Comparison of ENCODE assay signal across 18 cellular contexts in genomic region chr16:87698676-87699179, GRCh38.
DNase-seq lines count a peak whose midpoint lies in the region; ATAC-seq and TF ChIP-seq lines count a peak whose summit lies in the region.
"Had no signal": no experiment of that assay in that cellular context is flagged by ENCODE, and none has a peak within 500 bp of the region (broad histone marks: within the 10 kb centered on the region; RNA-seq: fewer than 3 reads in every experiment).

No MANE protein-coding gene starts in this region.

- H3K4me3 ChIP-seq in left ventricle myocardium inferior, result no peak overlapping the region
- H3K4me3 ChIP-seq: left lung, MG63, psoas muscle, SK-N-MC had no signal

- H3K27me3 ChIP-seq in left ventricle myocardium inferior (ENCODE audit: low read depth), result no peaks in the 10 kb centered on the region
- H3K27me3 ChIP-seq: left lung, MG63 had no signal

- H3K36me3 ChIP-seq in left ventricle myocardium inferior, result peaks cover 10% of the 10 kb centered on the region
- H3K36me3 ChIP-seq: MG63 had no signal

- intact Hi-C loops in natural killer cell (cut with micrococcal nuclease), result no loop called here
- intact Hi-C loops in left ventricle myocardium inferior (cut with micrococcal nuclease), result no loop called here

- TF ChIP-seq CTCF in natural killer cell (IDR thresholded peaks at IDR 0.05) (no peak), left ventricle myocardium inferior (IDR thresholded peaks at IDR 0.05; ENCODE audit: borderline replicate concordance) (no peak)

- peaks cover 27 to 29% of the 10 kb centered on the region in 2 donors for H3K4me1 Mint-ChIP-seq in natural killer cell treated with Interleukin-12 subunit alpha and Interleukin-12 subunit beta and Interleukin-15 and Interleukin-18, amount 100 ng/mL, for 72 hours (ENCODE audit: low read depth in 2 of 2)
- H3K4me1 Mint-ChIP-seq in natural killer cell, result peaks cover 42% of the 10 kb centered on the region in 2 donors
- peaks cover 9% of the 10 kb centered on the region for H3K4me1 Mint-ChIP-seq in activated T-helper 17 cell treated with anti-CD3 and anti-CD28 coated beads, Interleukin-2, amount 50 U/mL, for 72 hours
- H3K4me1 Mint-ChIP-seq in stimulated activated naive B cell treated with anti-CD40 and anti-IgM and Interleukin-4, amounts not matched to agents 10 μg/mL and 1 μg/mL and 100 μg/mL, for 72 hours, result peaks cover 45 to 61% of the 10 kb centered on the region in 2 donors
- H3K4me1 Mint-ChIP-seq: endodermal cell had no signal

- no peak overlapping the region for H3K27ac ChIP-seq in left ventricle myocardium inferior (replicated peaks)
- H3K27ac ChIP-seq: left lung, psoas muscle, SK-N-MC had no signal

- no peak for DNase-seq in natural killer cell treated with Interleukin-12 subunit alpha and Interleukin-12 subunit beta and Interleukin-15 and Interleukin-18, amount 100 ng/mL, for 72 hours (ENCODE audit: low spot score)
- no peak for DNase-seq in natural killer cell
- DNase-seq in stimulated activated naive B cell treated with anti-CD40 and anti-IgM and Interleukin-4, amounts not matched to agents 10 μg/mL and 1 μg/mL and 100 μg/mL, for 72 hours, result peak; percentile 27
- DNase-seq in left ventricle myocardium inferior, result no peak
- DNase-seq in NCI-H2227 treated with DMSO at 0.1 percent for 48 hours (lab: John Stamatoyannopoulos, UW), result no peak
- DNase-seq in midbrain (lab: John Stamatoyannopoulos, UW), result no peak
- DNase-seq: amygdala, cerebellar nuclear complex, endodermal cell, GOT3, left lung, MG63, NCI-H1930, NCI-H510A treated with DMSO at 0.1 percent for 48 hours, psoas muscle had no signal

- no peaks in the 10 kb centered on the region for H3K9me3 Mint-ChIP-seq in natural killer cell treated with Interleukin-12 subunit alpha and Interleukin-12 subunit beta and Interleukin-15 and Interleukin-18, amount 100 ng/mL, for 72 hours
- no peaks in the 10 kb centered on the region for H3K9me3 Mint-ChIP-seq in natural killer cell
- H3K9me3 Mint-ChIP-seq in activated T-helper 17 cell treated with anti-CD3 and anti-CD28 coated beads, Interleukin-2, amount 50 U/mL, for 72 hours, result no peaks in the 10 kb centered on the region
- H3K9me3 Mint-ChIP-seq in stimulated activated naive B cell treated with anti-CD40 and anti-IgM and Interleukin-4, amounts not matched to agents 10 μg/mL and 1 μg/mL and 100 μg/mL, for 72 hours, result no peaks in the 10 kb centered on the region
- H3K9me3 Mint-ChIP-seq: endodermal cell had no signal

- peak overlapping the region in 1 of 2 donors; percentile 64 for H3K27ac Mint-ChIP-seq in natural killer cell treated with Interleukin-12 subunit alpha and Interleukin-12 subunit beta and Interleukin-15 and Interleukin-18, amount 100 ng/mL, for 72 hours
- H3K27ac Mint-ChIP-seq in natural killer cell, result peak overlapping the region in 1 of 2 donors; percentile 54
- peak overlapping the region; percentile 81 for H3K27ac Mint-ChIP-seq in activated T-helper 17 cell treated with anti-CD3 and anti-CD28 coated beads, Interleukin-2, amount 50 U/mL, for 72 hours
- H3K27ac Mint-ChIP-seq in stimulated activated naive B cell treated with anti-CD40 and anti-IgM and Interleukin-4, amounts not matched to agents 10 μg/mL and 1 μg/mL and 100 μg/mL, for 72 hours, result peak overlapping the region; percentile 84

- peaks cover 6% of the 10 kb centered on the region for H3K4me1 ChIP-seq in left ventricle myocardium inferior
- H3K4me1 ChIP-seq: left lung, psoas muscle had no signal

- ATAC-seq in natural killer cell treated with Interleukin-12 subunit alpha and Interleukin-12 subunit beta and Interleukin-15 and Interleukin-18, amount 100 ng/mL, for 72 hours, result peak in 1 of 2 donors; percentile 18
- ATAC-seq in natural killer cell (no peak), HG02852 (IDR thresholded peaks at IDR 0.05; ENCODE audit: unreplicated experiment) (peak; percentile 21)
- peak; percentile 27 for ATAC-seq in activated T-helper 17 cell treated with anti-CD3 and anti-CD28 coated beads, Interleukin-2, amount 50 U/mL, for 72 hours (replicated peaks)
- peak; percentile 22 to 23 for ATAC-seq in stimulated activated naive B cell treated with anti-CD40 and anti-IgM and Interleukin-4, amounts not matched to agents 10 μg/mL and 1 μg/mL and 100 μg/mL, for 72 hours (replicated peaks)
- ATAC-seq: left lung, psoas muscle had no signal

- H3K36me3 Mint-ChIP-seq in natural killer cell treated with Interleukin-12 subunit alpha and Interleukin-12 subunit beta and Interleukin-15 and Interleukin-18, amount 100 ng/mL, for 72 hours, result no peaks in the 10 kb centered on the region
- H3K36me3 Mint-ChIP-seq in natural killer cell, result no peaks in the 10 kb centered on the region
- H3K36me3 Mint-ChIP-seq in activated T-helper 17 cell treated with anti-CD3 and anti-CD28 coated beads, Interleukin-2, amount 50 U/mL, for 72 hours (ENCODE audit: low read depth), result peaks cover 33% of the 10 kb centered on the region
- peaks cover 61 to 68% of the 10 kb centered on the region in 2 donors for H3K36me3 Mint-ChIP-seq in stimulated activated naive B cell treated with anti-CD40 and anti-IgM and Interleukin-4, amounts not matched to agents 10 μg/mL and 1 μg/mL and 100 μg/mL, for 72 hours

- H3K4me3 Mint-ChIP-seq in natural killer cell treated with Interleukin-12 subunit alpha and Interleukin-12 subunit beta and Interleukin-15 and Interleukin-18, amount 100 ng/mL, for 72 hours, result peak overlapping the region; percentile 27
- no peak overlapping the region for H3K4me3 Mint-ChIP-seq in natural killer cell
- peak overlapping the region; percentile 57 for H3K4me3 Mint-ChIP-seq in activated T-helper 17 cell treated with anti-CD3 and anti-CD28 coated beads, Interleukin-2, amount 50 U/mL, for 72 hours
- peak overlapping the region; percentile 9 to 53 for H3K4me3 Mint-ChIP-seq in stimulated activated naive B cell treated with anti-CD40 and anti-IgM and Interleukin-4, amounts not matched to agents 10 μg/mL and 1 μg/mL and 100 μg/mL, for 72 hours
- H3K4me3 Mint-ChIP-seq: endodermal cell had no signal

- H3K27me3 Mint-ChIP-seq in natural killer cell treated with Interleukin-12 subunit alpha and Interleukin-12 subunit beta and Interleukin-15 and Interleukin-18, amount 100 ng/mL, for 72 hours, result no peaks in the 10 kb centered on the region
- H3K27me3 Mint-ChIP-seq in natural killer cell (ENCODE audit: low read depth in 2 of 2), result no peaks in the 10 kb centered on the region
- H3K27me3 Mint-ChIP-seq in activated T-helper 17 cell treated with anti-CD3 and anti-CD28 coated beads, Interleukin-2, amount 50 U/mL, for 72 hours, result no peaks in the 10 kb centered on the region
- H3K27me3 Mint-ChIP-seq in stimulated activated naive B cell treated with anti-CD40 and anti-IgM and Interleukin-4, amounts not matched to agents 10 μg/mL and 1 μg/mL and 100 μg/mL, for 72 hours, result no peaks in the 10 kb centered on the region

- no peaks in the 10 kb centered on the region for H3K9me3 ChIP-seq in left ventricle myocardium inferior (replicated peaks)
- H3K9me3 ChIP-seq: left lung, MG63, psoas muscle had no signal

Comparison
In these comparisons a context has a peak if more than half of its experiments do, and no peak if none do; other contexts are left out.
1. ATAC-seq: peak in HG02852 (single experiment), activated T-helper 17 cell treated with anti-CD3 and anti-CD28 coated beads, Interleukin-2, amount 50 U/mL, for 72 hours (single experiment) and stimulated activated naive B cell treated with anti-CD40 and anti-IgM and Interleukin-4, amounts not matched to agents 10 μg/mL and 1 μg/mL and 100 μg/mL, for 72 hours (2 of 2); none in natural killer cell (0 of 3).